In genomic region chr9:38529317-38529716, GRCh38 we compare ENCODE assay signal across 19 cellular contexts.
A peak's percentile ranks its signal among the peaks of the same experiment; 100 is the strongest.
DNase-seq lines count a peak whose midpoint lies in the region; FAIRE-seq and TF ChIP-seq lines count a peak whose summit lies in the region.
"Had no signal": no experiment of that assay in that cellular context is flagged by ENCODE, and none has a peak within 500 bp of the region (broad histone marks: within the 10 kb centered on the region; RNA-seq: fewer than 3 reads in every experiment).

No MANE protein-coding gene starts in this region.

- no peak overlapping the region for H2AFZ ChIP-seq in Karpas-422 (ENCODE audit: low read length)

- no peak overlapping the region for H3K4me3 ChIP-seq in AG04450 (ENCODE audit: low read depth, low read length)
- H3K4me3 ChIP-seq in HEK293 (ENCODE audit: low read depth, low read length): no peak overlapping the region
- no peak overlapping the region for H3K4me3 ChIP-seq in Karpas-422 (ENCODE audit: low read length)
- H3K4me3 ChIP-seq: BLaER1 had no signal

- no peaks in the 10 kb centered on the region for H4K20me1 ChIP-seq in Karpas-422 (ENCODE audit: insufficient read depth, low read depth, low read length)
- H4K20me1 ChIP-seq: BLaER1 had no signal

- H3K27me3 ChIP-seq in AG04450 (ENCODE audit: control insufficient read depth, insufficient read depth, low read length) (peaks cover 9% of the 10 kb centered on the region), Karpas-422 (ENCODE audit: low read length) (no peaks in the 10 kb centered on the region)
- H3K27me3 ChIP-seq: BE2C, BLaER1 had no signal

- H3K9me2 ChIP-seq in Karpas-422 (replicated peaks; ENCODE audit: insufficient read depth, low read length): no peaks in the 10 kb centered on the region

- no peaks in the 10 kb centered on the region for H3K36me3 ChIP-seq in HEK293 (ENCODE audit: control insufficient read depth in 2 of 2, insufficient read depth in 1 of 2, low read length in 2 of 2)
- no peaks in the 10 kb centered on the region for H3K36me3 ChIP-seq in Karpas-422 (ENCODE audit: insufficient read depth, low read length)
- H3K36me3 ChIP-seq: BE2C, BLaER1 had no signal

- H3K4me1 ChIP-seq in HEK293 (ENCODE audit: control insufficient read depth, insufficient read depth, low read length) (no peaks in the 10 kb centered on the region), Karpas-422 (ENCODE audit: low read length) (no peaks in the 10 kb centered on the region)
- H3K4me1 ChIP-seq: BE2C, BLaER1 had no signal

- CTCF ChIA-PET in AG04450 (lab: Charles Lee): no interaction called here
- CTCF ChIA-PET in HEK293 (lab: Yijun Ruan, JAX): interaction anchor here (0.6 kb wide), 1 partner anchor 695 kb away, joined by 3 read pairs; no protein-coding TSS in a partner anchor

- POLR2A ChIA-PET in AG04450 (lab: Yijun Ruan, JAX): no interaction called here
- POLR2A ChIA-PET in HEK293 (lab: Yijun Ruan, JAX): no interaction called here

- DNase-seq in AG04450 (ENCODE audit: low read depth, low spot score) (no peak), Karpas-422 (no peak), DMS 273 (lab: John Stamatoyannopoulos, UW; ENCODE audit: unreplicated experiment) (no peak), GDM1 (lab: John Stamatoyannopoulos, UW) (no peak)
- DNase-seq in stimulated activated CD4-positive, alpha-beta T cell treated with anti-CD3 and anti-CD28 coated beads, Interleukin-1b, Interleukin-23, amount 100 ng/mL, for 48 hours: no peak
- DNase-seq: 8988T; BE2C; C1 segment of cervical spinal cord; CD4-positive, alpha-beta memory T cell; CD4-positive, CD25-positive, alpha-beta regulatory T cell; CD8-positive, alpha-beta memory T cell; COR-L47; DMS79 treated with DMSO at 0.1 percent for 48 hours; GF-D8 had no signal

- H3K9ac ChIP-seq in Karpas-422 (ENCODE audit: low read length): no peak overlapping the region
- H3K9ac ChIP-seq: BLaER1 had no signal

- H3K79me2 ChIP-seq in Karpas-422 (ENCODE audit: low read length): no peaks in the 10 kb centered on the region

- no peak overlapping the region for H3K4me2 ChIP-seq in Karpas-422 (ENCODE audit: low read depth, low read length, poor library complexity, severe bottlenecking)
- H3K4me2 ChIP-seq: BLaER1 had no signal

- TF ChIP-seq CTCF in AG04450 (IDR thresholded peaks at IDR 0.05; ENCODE audit: low read depth, low read length): no peak
- TF ChIP-seq CTCF in HEK293 (tag by site-specific recombination; IDR thresholded peaks at IDR 0.05): no peak

- peak overlapping the region; percentile 11 for H3K27ac ChIP-seq in AG04450 (ENCODE audit: low read depth, low read length)
- H3K27ac ChIP-seq in HEK293 (ENCODE audit: extremely low read depth, low read depth, low read length): no peak overlapping the region
- no peak overlapping the region for H3K27ac ChIP-seq in Karpas-422 (ENCODE audit: low read length)
- H3K27ac ChIP-seq: BLaER1 had no signal

- no peaks in the 10 kb centered on the region; the same call in 1 of the 2 replicates for H3K9me3 ChIP-seq in AG04450 (ENCODE audit: control insufficient read depth, insufficient read depth, low read length)
- H3K9me3 ChIP-seq in HEK293 (ENCODE audit: control insufficient read depth, insufficient read depth, low read depth, low read length): no peaks in the 10 kb centered on the region
- H3K9me3 ChIP-seq in Karpas-422 (ENCODE audit: low read length): no peaks in the 10 kb centered on the region
- H3K9me3 ChIP-seq: BE2C, BLaER1 had no signal

- FAIRE-seq in colon (lab: Jason Lieb, UNC): peak; percentile 86
- FAIRE-seq: GM12891, GM19239 had no signal

TF ChIP-seq in HEK293, 187 proteins besides CTCF, POLR2A, EP300 and RAD21 (continues in another document):
- TF ChIP-seq ZNF513 (tag by site-specific recombination; IDR thresholded peaks at IDR 0.05) (no peak), REST (tag by site-specific recombination; IDR thresholded peaks at IDR 0.05) (peak; percentile 49; the same call in 1 of the 2 replicates), ZNF426 (tag by site-specific recombination; IDR thresholded peaks at IDR 0.05) (peak; percentile 70), ZXDB (tag by site-specific recombination; IDR thresholded peaks at IDR 0.05) (peak; percentile 37; the same call in 1 of the 2 replicates), ZNF654 (tag by site-specific recombination; IDR thresholded peaks at IDR 0.05; ENCODE audit: low read depth) (0 out of 2 replicates have a peak, but pooled peaks have one; percentile 12), ZNF394 (tag by site-specific recombination; IDR thresholded peaks at IDR 0.05; ENCODE audit: borderline replicate concordance) (peak; percentile 84; the same call in 1 of the 2 replicates), ZFHX2 (tag by site-specific recombination; conservative IDR thresholded peaks at IDR 0.05) (no peak), ZNF518A (tag by site-specific recombination; conservative IDR thresholded peaks at IDR 0.05; ENCODE audit: low read depth) (peak; percentile 76), ZNF555 (tag by site-specific recombination; conservative IDR thresholded peaks at IDR 0.05) (peak; percentile 50)
